Comparison of ENCODE assay signal across 9 cellular contexts in genomic region chr6:28648878-28649375, GRCh38.
A peak's percentile ranks its signal among the peaks of the same experiment; 100 is the strongest.
DNase-seq lines count a peak whose midpoint lies in the region; ATAC-seq and TF ChIP-seq lines count a peak whose summit lies in the region.
"Had no signal": no experiment of that assay in that cellular context is flagged by ENCODE, and none has a peak within 500 bp of the region (broad histone marks: within the 10 kb centered on the region; RNA-seq: fewer than 3 reads in every experiment).

No MANE protein-coding gene starts in this region.

- no peak overlapping the region for H3K27ac Mint-ChIP-seq in stimulated activated effector memory CD8-positive, alpha-beta T cell treated with anti-CD3 and anti-CD28 coated beads, Interleukin-12 subunit alpha, Interleukin-12 subunit beta, amount 100 ng/mL, for 72 hours

- peaks cover 7% of the 10 kb centered on the region for H3K36me3 Mint-ChIP-seq in stimulated activated effector memory CD8-positive, alpha-beta T cell treated with anti-CD3 and anti-CD28 coated beads, Interleukin-12 subunit alpha, Interleukin-12 subunit beta, amount 100 ng/mL, for 72 hours

- ATAC-seq in stimulated activated effector memory CD8-positive, alpha-beta T cell treated with anti-CD3 and anti-CD28 coated beads, Interleukin-12 subunit alpha, Interleukin-12 subunit beta, amount 100 ng/mL, for 72 hours, result no peak

- peak overlapping the region; percentile 62 for H3K4me3 Mint-ChIP-seq in stimulated activated effector memory CD8-positive, alpha-beta T cell treated with anti-CD3 and anti-CD28 coated beads, Interleukin-12 subunit alpha, Interleukin-12 subunit beta, amount 100 ng/mL, for 72 hours

- DNase-seq in NCI-H524 (lab: John Stamatoyannopoulos, UW) (peak; percentile 73 to 77), NCI-H524 treated with DMSO at 0.1 percent for 48 hours (lab: John Stamatoyannopoulos, UW) (no peak), RKO (ENCODE audit: low spot score) (peak; percentile 56), fibroblast of pulmonary artery (ENCODE audit: low read depth) (no peak), pons (ENCODE audit: low spot score) (no peak), dedifferentiated amniotic fluid mesenchymal stem cell (ENCODE audit: extremely low spot score) (no peak), UCSD-AML1 (lab: John Stamatoyannopoulos, UW; ENCODE audit: unreplicated experiment) (no peak)
- no peak for DNase-seq in stimulated activated effector memory CD8-positive, alpha-beta T cell treated with anti-CD3 and anti-CD28 coated beads, Interleukin-12 subunit alpha, Interleukin-12 subunit beta, amount 100 ng/mL, for 72 hours (ENCODE audit: low spot score in 2 of 2)
- DNase-seq: T-helper 9 cell had no signal

- peaks cover 6% of the 10 kb centered on the region for H3K4me1 Mint-ChIP-seq in stimulated activated effector memory CD8-positive, alpha-beta T cell treated with anti-CD3 and anti-CD28 coated beads, Interleukin-12 subunit alpha, Interleukin-12 subunit beta, amount 100 ng/mL, for 72 hours

- H3K4me3 ChIP-seq in fibroblast of pulmonary artery (replicated peaks; ENCODE audit: low read depth, low read length), result peak overlapping the region; percentile 70

- no peaks in the 10 kb centered on the region for H3K9me3 Mint-ChIP-seq in stimulated activated effector memory CD8-positive, alpha-beta T cell treated with anti-CD3 and anti-CD28 coated beads, Interleukin-12 subunit alpha, Interleukin-12 subunit beta, amount 100 ng/mL, for 72 hours

- no peak for TF ChIP-seq CTCF in fibroblast of pulmonary artery (IDR thresholded peaks at IDR 0.05; ENCODE audit: low read length, missing control alignments)

Comparison
In these comparisons a context has a peak if more than half of its experiments do, and no peak if none do; other contexts are left out.
1. DNase-seq: peak in NCI-H524 (2 of 2) and RKO (single experiment); none in NCI-H524 treated with DMSO at 0.1 percent for 48 hours (single experiment), fibroblast of pulmonary artery (single experiment), stimulated activated effector memory CD8-positive, alpha-beta T cell treated with anti-CD3 and anti-CD28 coated beads, Interleukin-12 subunit alpha, Interleukin-12 subunit beta, amount 100 ng/mL, for 72 hours (0 of 2), pons (single experiment), dedifferentiated amniotic fluid mesenchymal stem cell (single experiment) and UCSD-AML1 (single experiment).